ENCODE assay signal across 10 cellular contexts in genomic region chr12:666766-667308, GRCh38. TPM values are rescaled to one million over a fixed set of nuclear protein-coding genes. Genes with fewer than 3 reads are reported as not detected.
DNase-seq lines count a peak whose midpoint lies in the region; ATAC-seq and TF ChIP-seq lines count a peak whose summit lies in the region.
"Had no signal": no experiment of that assay in that cellular context is flagged by ENCODE, and none has a peak within 500 bp of the region (broad histone marks: within the 10 kb centered on the region; RNA-seq: fewer than 3 reads in every experiment).

No MANE protein-coding gene starts in this region.

- no peak for TF ChIP-seq CTCF in endodermal cell (conservative IDR thresholded peaks at IDR 0.05)
- TF ChIP-seq CTCF in Peyer's patch (IDR thresholded peaks at IDR 0.05), result no peak
- TF ChIP-seq CTCF in gastroesophageal sphincter (IDR thresholded peaks at IDR 0.05), result no peak

- H3K4me1 ChIP-seq in CD8-positive, alpha-beta memory T cell (ENCODE audit: insufficient read depth, low read length), result peaks cover 46% of the 10 kb centered on the region
- H3K4me1 ChIP-seq in endodermal cell (ENCODE audit: control insufficient read depth, insufficient read depth, low read length) (no peaks in the 10 kb centered on the region), Peyer's patch (peaks cover 0 to 3% (median 0%) of the 10 kb centered on the region in 4 donors), gastroesophageal sphincter (peaks cover 0 to 19% (median 0%) of the 10 kb centered on the region in 3 donors)

- H3K27me3 Mint-ChIP-seq in CD8-positive, alpha-beta memory T cell, result no peaks in the 10 kb centered on the region
- H3K27me3 Mint-ChIP-seq in endodermal cell (ENCODE audit: insufficient read depth), result peaks cover 35% of the 10 kb centered on the region

- no peaks in the 10 kb centered on the region for H3K27me3 ChIP-seq in CD8-positive, alpha-beta memory T cell (ENCODE audit: insufficient read depth, low read length, poor library complexity, severe bottlenecking)
- H3K27me3 ChIP-seq in endodermal cell (ENCODE audit: control insufficient read depth, insufficient read depth, low read length, poor library complexity, severe bottlenecking), result no peaks in the 10 kb centered on the region
- no peaks in the 10 kb centered on the region for H3K27me3 ChIP-seq in Peyer's patch
- H3K27me3 ChIP-seq in gastroesophageal sphincter, result no peaks in the 10 kb centered on the region

- peak overlapping the region; percentile 69 to 94 (median 90) for H3K27ac Mint-ChIP-seq in CD8-positive, alpha-beta memory T cell
- peak overlapping the region; percentile 71 for H3K27ac Mint-ChIP-seq in endodermal cell

- H3K36me3 ChIP-seq in CD8-positive, alpha-beta memory T cell (ENCODE audit: insufficient read depth, low read length), result no peaks in the 10 kb centered on the region
- H3K36me3 ChIP-seq in endodermal cell (ENCODE audit: control insufficient read depth, insufficient read depth, low read length), result no peaks in the 10 kb centered on the region
- H3K36me3 ChIP-seq in Peyer's patch, result no peaks in the 10 kb centered on the region
- no peaks in the 10 kb centered on the region for H3K36me3 ChIP-seq in gastroesophageal sphincter

- no peaks in the 10 kb centered on the region for H3K9me3 ChIP-seq in CD8-positive, alpha-beta memory T cell (ENCODE audit: low read length)
- H3K9me3 ChIP-seq in endodermal cell (ENCODE audit: control insufficient read depth, low read length), result no peaks in the 10 kb centered on the region
- H3K9me3 ChIP-seq in Peyer's patch, result no peaks in the 10 kb centered on the region
- H3K9me3 ChIP-seq in gastroesophageal sphincter, result no peaks in the 10 kb centered on the region

- POLR2A ChIA-PET in CD8-positive, alpha-beta memory T cell (lab: Charles Lee), result interaction anchor here (0.6 to 2.1 kb wide), 2 partner anchors 84 to 90 kb away, joined by 3 to 23 read pairs; partner anchors contain the start of gene WNK1

- no peak for TF ChIP-seq POLR2A in Peyer's patch (IDR thresholded peaks at IDR 0.05)
- no peak for TF ChIP-seq POLR2A in gastroesophageal sphincter (IDR thresholded peaks at IDR 0.05)

- peaks cover 52 to 67% (median 66%) of the 10 kb centered on the region in 3 donors for H3K4me1 Mint-ChIP-seq in CD8-positive, alpha-beta memory T cell
- peaks cover 35% of the 10 kb centered on the region for H3K4me1 Mint-ChIP-seq in endodermal cell

- no peaks in the 10 kb centered on the region for H3K9me3 Mint-ChIP-seq in CD8-positive, alpha-beta memory T cell
- no peaks in the 10 kb centered on the region for H3K9me3 Mint-ChIP-seq in endodermal cell

- H3K4me3 ChIP-seq in CD8-positive, alpha-beta memory T cell (ENCODE audit: low read length), result no peak overlapping the region
- H3K4me3 ChIP-seq in endodermal cell (ENCODE audit: low read length) (no peak overlapping the region), Peyer's patch (no peak overlapping the region), gastroesophageal sphincter (no peak overlapping the region)
- H3K4me3 ChIP-seq: lung had no signal

- no peaks in the 10 kb centered on the region for H3K36me3 Mint-ChIP-seq in CD8-positive, alpha-beta memory T cell
- no peaks in the 10 kb centered on the region for H3K36me3 Mint-ChIP-seq in endodermal cell (ENCODE audit: low read depth)

- 84 to 89% methylated on average over 7 of the region's 7 CpGs for WGBS in endodermal cell (ENCODE audit: insufficient coverage in 1 of 2, insufficient read length in 1 of 2), 2 experiments
- 59 to 75% methylated on average over 6 to 7 of the region's 7 CpGs for WGBS in gastroesophageal sphincter (ENCODE audit: low coverage in 1 of 2), 2 donors

- TF ChIP-seq EP300 in gastroesophageal sphincter (IDR thresholded peaks at IDR 0.05), result no peak

- CTCF ChIA-PET in CD8-positive, alpha-beta memory T cell (lab: Charles Lee), result interaction anchor here (1.0 to 3.8 kb wide), 3 partner anchors 62 to 91 kb away, joined by 3 to 27 read pairs (median 3); partner anchors contain the start of gene WNK1

- peak overlapping the region; percentile 4 to 76 (median 63) for H3K4me3 Mint-ChIP-seq in CD8-positive, alpha-beta memory T cell
- H3K4me3 Mint-ChIP-seq in endodermal cell, result no peak overlapping the region

- ATAC-seq in GM21390 (IDR thresholded peaks at IDR 0.05; ENCODE audit: unreplicated experiment) (peak; percentile 46), SK-N-SH treated with all-trans-retinoic acid at 6 μM for 48 hours (0 out of 3 replicates have a peak, but pooled peaks have one; percentile 18), gastroesophageal sphincter (no peak)

- no peak overlapping the region for H3K9ac ChIP-seq in endodermal cell (ENCODE audit: extremely low read depth, low read length, poor library complexity, severe bottlenecking)

- DNase-seq in CD8-positive, alpha-beta memory T cell, result peak in 2 of 5 donors; percentile 56 to 58
- peak; percentile 53 for DNase-seq in endodermal cell
- DNase-seq in Peyer's patch, result no peak
- no peak for DNase-seq in effector CD8-positive, alpha-beta T cell (lab: John Stamatoyannopoulos, UW)
- DNase-seq in iPS-NIHi11 (ENCODE audit: low spot score), result no peak
- DNase-seq: NCI-H226 had no signal

- H3K27ac ChIP-seq in CD8-positive, alpha-beta memory T cell (ENCODE audit: low read depth, low read length), result peak overlapping the region; percentile 62
- H3K27ac ChIP-seq in endodermal cell (ENCODE audit: low read depth, low read length), result no peak overlapping the region
- H3K27ac ChIP-seq in Peyer's patch, result peak overlapping the region in 1 of 4 donors; percentile 17
- H3K27ac ChIP-seq in gastroesophageal sphincter, result no peak overlapping the region

TF ChIP-seq in SK-N-SH treated with all-trans-retinoic acid at 6 μM for 48 hours, 23 proteins besides CTCF, POLR2A, EP300 and RAD21:
- TF ChIP-seq CSDC2 (CRISPR knock-in tag; IDR thresholded peaks at IDR 0.05), result no peak

RNA-seq across cellular contexts. Expression of gene NINJ2, which starts 3.6 kb away (rescaled TPM):
- total RNA-seq in CD8-positive, alpha-beta memory T cell, result 1 to 10 TPM; 3.3 to 4.2 TPM
- polyA plus RNA-seq in CD8-positive, alpha-beta memory T cell, result 47.1 TPM
- total RNA-seq in endodermal cell (1 to 10 TPM in 1 of 2 donors, under 1 TPM in 1; 0.73 to 5.1 TPM), Peyer's patch (1 to 10 TPM in 3 of 4 donors, not detected in 1; 3.8 to 8.3 (median 5.2) TPM), gastroesophageal sphincter (1 to 10 TPM in 3 of 4 donors, under 1 TPM in 1; 0.78 to 9.0 (median 5.2) TPM)
- not detected for polyA plus RNA-seq in endodermal cell (2013, experiment 1 of 2)
- 0.41 TPM for polyA plus RNA-seq in endodermal cell (2013, experiment 2 of 2)
